8 cellular contexts compared by ENCODE assay signal in genomic region chr5:107389130-107389553, GRCh38.
DNase-seq lines count a peak whose midpoint lies in the region; ATAC-seq and TF ChIP-seq lines count a peak whose summit lies in the region.

No MANE protein-coding gene starts in this region.

- intact Hi-C loops in Calu3 (cut with micrococcal nuclease; ENCODE audit: unreplicated experiment) = loop anchor here (1.0 to 10.0 kb wide), 8 partner anchors 28 to 284 kb away; no protein-coding TSS in a partner anchor

- ATAC-seq in GM19023 (IDR thresholded peaks at IDR 0.05; ENCODE audit: unreplicated experiment) (peak; percentile 77), HG03108 (IDR thresholded peaks at IDR 0.05; ENCODE audit: unreplicated experiment) (peak; percentile 93), omental fat pad (ENCODE audit: low FRiP score) (peak; percentile 8)

- TF ChIP-seq CTCF in Calu3 (IDR thresholded peaks at IDR 0.05; ENCODE audit: unreplicated experiment) (no peak), chondrocyte (IDR thresholded peaks at IDR 0.05) (peak; percentile 74), omental fat pad (IDR thresholded peaks at IDR 0.05) (no peak)

- H3K27me3 Mint-ChIP-seq in Calu3 (ENCODE audit: unreplicated experiment) = no peaks in the 10 kb centered on the region
- H3K27me3 Mint-ChIP-seq in chondrocyte (ENCODE audit: low read depth) = no peaks in the 10 kb centered on the region

- H3K4me3 Mint-ChIP-seq in Calu3 (ENCODE audit: low read depth, unreplicated experiment) = peak overlapping the region; percentile 61
- H3K4me3 Mint-ChIP-seq in chondrocyte (ENCODE audit: unreplicated experiment) = no peak overlapping the region

- H3K4me1 Mint-ChIP-seq in Calu3 (ENCODE audit: low read depth, unreplicated experiment) (peaks cover 64% of the 10 kb centered on the region), chondrocyte (ENCODE audit: low read depth) (peaks cover 31% of the 10 kb centered on the region)

- DNase-seq in Calu3 (peak; percentile 67), NOMO-1 treated with DMSO at 0.1 percent for 48 hours (lab: John Stamatoyannopoulos, UW; ENCODE audit: unreplicated experiment) (peak; percentile 81), chondrocyte (ENCODE audit: low spot score) (no peak), omental fat pad (ENCODE audit: low spot score) (no peak), globus pallidus (ENCODE audit: low spot score) (no peak), nucleus accumbens (lab: John Stamatoyannopoulos, UW) (no peak)

- H3K27ac Mint-ChIP-seq in Calu3 (ENCODE audit: unreplicated experiment) (peak overlapping the region; percentile 97), chondrocyte (ENCODE audit: unreplicated experiment) (no peak overlapping the region)

- H3K9me3 Mint-ChIP-seq in Calu3 (ENCODE audit: low read depth, unreplicated experiment) (no peaks in the 10 kb centered on the region), chondrocyte (ENCODE audit: low read depth) (no peaks in the 10 kb centered on the region)

- BruUV-seq in Calu3 (replicated peaks; lab: Mats Ljungman, UMichigan) = no TSS peak

- peaks cover 69% of the 10 kb centered on the region for H3K36me3 Mint-ChIP-seq in Calu3 (ENCODE audit: insufficient read depth, unreplicated experiment)
- H3K36me3 Mint-ChIP-seq in chondrocyte (ENCODE audit: low read depth) = peaks cover 6% of the 10 kb centered on the region

- CTCF ChIA-PET in Calu3 (lab: Charles Lee) = interaction anchor here (0.6 to 2.9 kb wide), 6 partner anchors 26 to 276 kb away, joined by 3 to 14 read pairs (median 3); no protein-coding TSS in a partner anchor

Comparison
In these comparisons a context has a peak if more than half of its experiments do, and no peak if none do; other contexts are left out.
1. DNase-seq: peak in Calu3 (single experiment) and NOMO-1 treated with DMSO at 0.1 percent for 48 hours (single experiment); none in chondrocyte (single experiment), omental fat pad (single experiment), globus pallidus (single experiment) and nucleus accumbens (0 of 56).
2. ATAC-seq: peak in every context shown above with its lines; median percentile 93 in HG03108; 77 in GM19023; 8 in omental fat pad.